27 cellular contexts compared by ENCODE assay signal in the genomic region with DNA sequence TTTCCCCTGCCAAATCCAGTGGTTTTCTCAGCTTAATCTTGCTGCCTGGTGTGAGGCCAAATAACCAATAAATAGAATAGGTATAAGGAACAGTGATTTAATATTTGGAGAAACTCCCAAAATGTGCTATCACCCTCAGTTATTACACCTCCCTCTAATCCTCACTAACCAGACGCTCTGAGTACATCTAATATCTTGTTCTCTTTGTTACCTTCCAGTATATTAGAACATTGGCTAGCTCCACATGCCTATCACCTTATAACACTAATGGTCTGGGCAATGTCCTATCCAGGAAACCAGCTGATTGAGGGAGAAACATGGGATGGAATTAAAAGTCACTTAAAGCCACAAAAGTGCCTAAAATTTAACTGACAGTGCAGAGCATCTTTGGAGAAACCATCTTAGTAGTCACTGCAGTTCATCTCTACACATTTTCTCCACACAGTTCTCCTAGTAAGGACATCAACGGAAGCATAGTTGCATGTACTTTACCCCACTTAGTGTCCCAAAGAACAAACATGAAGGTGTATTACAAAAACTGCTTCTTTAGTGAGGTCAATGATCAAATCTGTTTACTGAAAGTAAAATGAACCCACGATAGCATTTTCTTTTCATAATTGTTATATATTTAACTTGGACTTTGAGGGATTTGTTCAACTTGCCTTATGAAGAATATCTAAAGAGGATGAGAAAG. TPM values are rescaled to one million over a fixed set of nuclear protein-coding genes. Genes with fewer than 3 reads are reported as not detected.
A peak's percentile ranks its signal among the peaks of the same experiment; 100 is the strongest.
DNase-seq lines count a peak whose midpoint lies in the region; ATAC-seq, FAIRE-seq and TF ChIP-seq lines count a peak whose summit lies in the region.
"Had no signal": no experiment of that assay in that cellular context is flagged by ENCODE, and none has a peak within 500 bp of the region (broad histone marks: within the 10 kb centered on the region; RNA-seq: fewer than 3 reads in every experiment).

No MANE protein-coding gene starts in this region.

- ATAC-seq in activated T-helper 17 cell treated with anti-CD3 and anti-CD28 coated beads, Interleukin-2, amount 50 U/mL, for 72 hours (replicated peaks): no peak
- ATAC-seq in memory B cell (ENCODE audit: low read depth): no peak
- ATAC-seq: GM23338, K562, PC-3, Right ventricle myocardium inferior had no signal

- H3K4me3 Mint-ChIP-seq in activated naive CD4-positive, alpha-beta T cell treated with anti-CD3 and anti-CD28 coated beads, Interleukin-2, amount 50 U/mL, for 24 hours: no peak overlapping the region
- H3K4me3 Mint-ChIP-seq in activated naive CD4-positive, alpha-beta T cell treated with anti-CD3 and anti-CD28 coated beads for 36 hours: no peak overlapping the region
- no peak overlapping the region for H3K4me3 Mint-ChIP-seq in activated T-helper 17 cell treated with anti-CD3 and anti-CD28 coated beads, Interleukin-2, amount 50 U/mL, for 72 hours
- H3K4me3 Mint-ChIP-seq in memory B cell: no peak overlapping the region
- H3K4me3 Mint-ChIP-seq: CD4-positive, alpha-beta T cell; GM23338; H9 had no signal

- peaks cover 19% of the 10 kb centered on the region for H3K36me3 Mint-ChIP-seq in activated naive CD4-positive, alpha-beta T cell treated with anti-CD3 and anti-CD28 coated beads, Interleukin-2, amount 50 U/mL, for 24 hours
- peaks cover 26% of the 10 kb centered on the region for H3K36me3 Mint-ChIP-seq in activated naive CD4-positive, alpha-beta T cell treated with anti-CD3 and anti-CD28 coated beads for 36 hours (ENCODE audit: low read depth)
- H3K36me3 Mint-ChIP-seq in activated T-helper 17 cell treated with anti-CD3 and anti-CD28 coated beads, Interleukin-2, amount 50 U/mL, for 72 hours (ENCODE audit: low read depth): peaks cover 92% of the 10 kb centered on the region
- H3K36me3 Mint-ChIP-seq in memory B cell: peaks cover 14% of the 10 kb centered on the region

- FAIRE-seq in D721Med (lab: Jason Lieb, UNC): peak; percentile 97
- FAIRE-seq: A204.1, G401.6, K562 had no signal

- peaks cover 25% of the 10 kb centered on the region for H3K4me1 Mint-ChIP-seq in activated naive CD4-positive, alpha-beta T cell treated with anti-CD3 and anti-CD28 coated beads, Interleukin-2, amount 50 U/mL, for 24 hours
- peaks cover 24% of the 10 kb centered on the region for H3K4me1 Mint-ChIP-seq in activated naive CD4-positive, alpha-beta T cell treated with anti-CD3 and anti-CD28 coated beads for 36 hours (ENCODE audit: low read depth)
- H3K4me1 Mint-ChIP-seq in activated T-helper 17 cell treated with anti-CD3 and anti-CD28 coated beads, Interleukin-2, amount 50 U/mL, for 72 hours: peaks cover 29% of the 10 kb centered on the region
- H3K4me1 Mint-ChIP-seq in memory B cell: peaks cover 7% of the 10 kb centered on the region

- no peaks in the 10 kb centered on the region for H3K9me3 Mint-ChIP-seq in activated naive CD4-positive, alpha-beta T cell treated with anti-CD3 and anti-CD28 coated beads, Interleukin-2, amount 50 U/mL, for 24 hours
- H3K9me3 Mint-ChIP-seq in activated naive CD4-positive, alpha-beta T cell treated with anti-CD3 and anti-CD28 coated beads for 36 hours: no peaks in the 10 kb centered on the region
- no peaks in the 10 kb centered on the region for H3K9me3 Mint-ChIP-seq in activated T-helper 17 cell treated with anti-CD3 and anti-CD28 coated beads, Interleukin-2, amount 50 U/mL, for 72 hours
- no peaks in the 10 kb centered on the region for H3K9me3 Mint-ChIP-seq in memory B cell
- H3K9me3 Mint-ChIP-seq: CD4-positive, alpha-beta T cell; GM23338; H9 had no signal

- CTCF ChIA-PET in activated naive CD4-positive, alpha-beta T cell treated with anti-CD3 and anti-CD28 coated beads for 36 hours (lab: Charles Lee): no interaction called here

- H3K27ac Mint-ChIP-seq in activated naive CD4-positive, alpha-beta T cell treated with anti-CD3 and anti-CD28 coated beads, Interleukin-2, amount 50 U/mL, for 24 hours: peak overlapping the region; percentile 19
- no peak overlapping the region for H3K27ac Mint-ChIP-seq in activated naive CD4-positive, alpha-beta T cell treated with anti-CD3 and anti-CD28 coated beads for 36 hours
- H3K27ac Mint-ChIP-seq in activated T-helper 17 cell treated with anti-CD3 and anti-CD28 coated beads, Interleukin-2, amount 50 U/mL, for 72 hours: peak overlapping the region; percentile 5
- peak overlapping the region; percentile 4 for H3K27ac Mint-ChIP-seq in memory B cell
- H3K27ac Mint-ChIP-seq: CD4-positive, alpha-beta T cell; GM23338; H9 had no signal

- intact Hi-C loops in activated naive CD4-positive, alpha-beta T cell treated with anti-CD3 and anti-CD28 coated beads for 36 hours (cut with micrococcal nuclease): no loop called here

- H3K27me3 Mint-ChIP-seq in activated naive CD4-positive, alpha-beta T cell treated with anti-CD3 and anti-CD28 coated beads, Interleukin-2, amount 50 U/mL, for 24 hours: no peaks in the 10 kb centered on the region
- H3K27me3 Mint-ChIP-seq in activated naive CD4-positive, alpha-beta T cell treated with anti-CD3 and anti-CD28 coated beads for 36 hours (ENCODE audit: low read depth): no peaks in the 10 kb centered on the region
- no peaks in the 10 kb centered on the region for H3K27me3 Mint-ChIP-seq in activated T-helper 17 cell treated with anti-CD3 and anti-CD28 coated beads, Interleukin-2, amount 50 U/mL, for 72 hours
- no peaks in the 10 kb centered on the region for H3K27me3 Mint-ChIP-seq in memory B cell
- H3K27me3 Mint-ChIP-seq: CD4-positive, alpha-beta T cell had no signal

- DNase-seq in activated naive CD4-positive, alpha-beta T cell treated with anti-CD3 and anti-CD28 coated beads for 36 hours: no peak
- DNase-seq in D721Med (ENCODE audit: insufficient read length, low spot score) (no peak), memory B cell (ENCODE audit: low spot score in 2 of 2) (no peak), NCI-H446 (lab: John Stamatoyannopoulos, UW) (no peak), AG08395 (ENCODE audit: low spot score) (no peak), glomerular visceral epithelial cell (ENCODE audit: extremely low spot score) (no peak)
- DNase-seq: AML-193; CD4-positive, alpha-beta T cell; COR-L47; H9; MV-4-11; NCI-H1105; NCI-H146; NCI-H1930; NCI-H446 treated with DMSO at 0.1 percent for 48 hours; NCI-H526; NCI-H82; NK-92 treated with Interleukin-12 subunit alpha and Interleukin-12 subunit beta, amount 100 ng/mL, for 24 hours; PC-3; SJCRH30 had no signal

- no peak for TF ChIP-seq CTCF in D721Med (IDR thresholded peaks at IDR 0.05; ENCODE audit: insufficient read depth, missing control alignments)

RNA-seq across cellular contexts. Expression of a gene that starts 54.6 kb away (rescaled TPM):
- 100 to 1,000 TPM; 102 to 103 TPM for total RNA-seq in activated naive CD4-positive, alpha-beta T cell treated with anti-CD3 and anti-CD28 coated beads for 36 hours
- total RNA-seq in activated T-helper 17 cell treated with anti-CD3 and anti-CD28 coated beads, Interleukin-2, amount 50 U/mL, for 72 hours: 100 to 1,000 TPM; 170 to 190 TPM
